1 cellular context compared by ENCODE assay signal in the genomic region with DNA sequence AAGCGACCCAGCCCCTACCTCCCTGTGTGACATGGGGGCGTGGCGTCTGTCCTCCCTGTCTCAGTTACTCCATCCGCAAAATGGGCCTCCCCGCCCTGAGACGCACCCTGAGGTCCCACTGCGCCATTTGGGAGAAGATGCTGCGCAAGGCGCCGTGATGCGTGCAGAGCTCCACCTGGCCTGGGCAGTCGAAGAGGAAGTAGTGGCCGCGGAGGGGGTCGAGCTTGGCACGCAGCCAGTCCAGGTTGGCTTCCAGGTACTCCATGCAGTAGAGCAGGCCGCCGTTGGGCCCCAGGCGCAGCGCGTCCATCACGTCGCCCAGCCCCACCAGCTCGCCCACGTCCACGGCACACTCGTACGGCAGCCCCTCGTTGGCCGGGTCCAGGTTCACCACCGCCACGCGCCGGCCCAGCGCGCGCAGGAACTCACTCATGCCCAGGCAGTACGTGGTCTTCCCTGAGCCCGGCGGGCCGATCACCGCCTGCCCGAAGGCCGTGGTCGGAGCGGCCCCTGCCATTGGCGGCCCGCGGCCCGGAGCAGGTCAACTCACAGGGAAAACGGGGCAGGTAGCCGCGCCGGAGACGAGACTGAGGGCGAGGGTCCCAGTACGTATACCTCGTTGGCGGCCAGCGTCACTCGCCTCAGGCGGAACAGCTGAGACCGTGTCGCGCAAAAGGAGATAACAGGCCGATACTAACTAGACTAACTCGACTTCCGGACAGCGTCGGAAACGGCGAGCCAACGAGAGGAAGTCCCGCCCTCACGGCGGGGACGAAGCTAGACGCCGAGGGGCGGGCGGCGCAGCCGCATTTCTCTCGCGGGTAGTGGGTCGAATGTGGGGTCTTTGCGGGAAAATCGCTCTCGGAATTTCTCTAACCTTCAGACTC.
TF ChIP-seq lines count a peak whose summit lies in the region.

TSS of gene GPN2 (minus strand) at position 704 of the 887 bp plus-strand sequence. CDS start at position 517, 187 bp downstream.

TF ChIP-seq in K562, 482 proteins besides CTCF, POLR2A, EP300 and RAD21 (continued from another document and continues in another):
- peak; percentile 97 for TF ChIP-seq ARID4B (CRISPR knock-in tag; IDR thresholded peaks at IDR 0.05)
- TF ChIP-seq SRSF9 (IDR thresholded peaks at IDR 0.05; ENCODE audit: borderline replicate concordance, low read depth, low read length): no peak
- no peak for TF ChIP-seq CREB5 (CRISPR knock-in tag; IDR thresholded peaks at IDR 0.05)
- TF ChIP-seq ZBTB49 (CRISPR knock-in tag; IDR thresholded peaks at IDR 0.05; ENCODE audit: borderline replicate concordance): peak; percentile 66; the same call in 1 of the 2 replicates
- peak; percentile 31 for TF ChIP-seq RBM25 (IDR thresholded peaks at IDR 0.05; ENCODE audit: low read depth, low read length, severe bottlenecking)
- no peak for TF ChIP-seq RBM15 (IDR thresholded peaks at IDR 0.05; ENCODE audit: insufficient read depth, low read length)
- no peak for TF ChIP-seq RBM34 (IDR thresholded peaks at IDR 0.05; ENCODE audit: borderline replicate concordance, insufficient read depth, low read length)
- TF ChIP-seq OTX1 (CRISPR knock-in tag; IDR thresholded peaks at IDR 0.05): no peak
- TF ChIP-seq SMAD3 (CRISPR knock-in tag; conservative IDR thresholded peaks at IDR 0.05): no peak
- no peak for TF ChIP-seq ZNF766 (CRISPR knock-in tag; conservative IDR thresholded peaks at IDR 0.05)
- peak; percentile 41; the same call in 1 of the 2 replicates for TF ChIP-seq NCOR1 (IDR thresholded peaks at IDR 0.05)
- TF ChIP-seq BRF1 (IDR thresholded peaks at IDR 0.05; ENCODE audit: borderline replicate concordance, extremely low read depth, insufficient read length): no peak
- no peak for TF ChIP-seq NFATC3 (IDR thresholded peaks at IDR 0.05)
- TF ChIP-seq ZNF668 (CRISPR knock-in tag; IDR thresholded peaks at IDR 0.05): no peak
- TF ChIP-seq ZNF197 (CRISPR knock-in tag; IDR thresholded peaks at IDR 0.05; ENCODE audit: low read depth): no peak
- TF ChIP-seq RBM14 (IDR thresholded peaks at IDR 0.05; ENCODE audit: borderline replicate concordance, insufficient read depth, low read depth, low read length): no peak
- TF ChIP-seq CCNT2 (IDR thresholded peaks at IDR 0.05; ENCODE audit: borderline replicate concordance, extremely low read depth, insufficient read length, low read depth, low read length): peak; percentile 50
- TF ChIP-seq ZNF778 (CRISPR knock-in tag; IDR thresholded peaks at IDR 0.05): no peak
- no peak for TF ChIP-seq ZNF174 (CRISPR knock-in tag; IDR thresholded peaks at IDR 0.05)
- no peak; the same call in 1 of the 2 replicates for TF ChIP-seq ERF (CRISPR knock-in tag; IDR thresholded peaks at IDR 0.05)
- no peak; the same call in 1 of the 2 replicates for TF ChIP-seq DIDO1 (tag; IDR thresholded peaks at IDR 0.05; ENCODE audit: low read depth)
- TF ChIP-seq NR2F6 (CRISPR knock-in tag; IDR thresholded peaks at IDR 0.05): no peak
- no peak for TF ChIP-seq NCOA6 (IDR thresholded peaks at IDR 0.05)
- TF ChIP-seq PBX2 (CRISPR knock-in tag; IDR thresholded peaks at IDR 0.05; ENCODE audit: low read depth): 0 out of 2 replicates have a peak, but pooled peaks have one; percentile 2
- TF ChIP-seq PBX2 (tag; conservative IDR thresholded peaks at IDR 0.05; ENCODE audit: low read depth): no peak
- no peak for TF ChIP-seq RNF219 (CRISPR knock-in tag; IDR thresholded peaks at IDR 0.05)
- peak; percentile 84; the same call in 1 of the 2 replicates for TF ChIP-seq ZBTB43 (CRISPR knock-in tag; IDR thresholded peaks at IDR 0.05)
- peak; percentile 73; the same call in 1 of the 2 replicates for TF ChIP-seq ZFPM2 (CRISPR knock-in tag; IDR thresholded peaks at IDR 0.05)
- no peak for TF ChIP-seq ZNF79 (CRISPR knock-in tag; IDR thresholded peaks at IDR 0.05; ENCODE audit: low read depth)
- TF ChIP-seq, protein P1, sequence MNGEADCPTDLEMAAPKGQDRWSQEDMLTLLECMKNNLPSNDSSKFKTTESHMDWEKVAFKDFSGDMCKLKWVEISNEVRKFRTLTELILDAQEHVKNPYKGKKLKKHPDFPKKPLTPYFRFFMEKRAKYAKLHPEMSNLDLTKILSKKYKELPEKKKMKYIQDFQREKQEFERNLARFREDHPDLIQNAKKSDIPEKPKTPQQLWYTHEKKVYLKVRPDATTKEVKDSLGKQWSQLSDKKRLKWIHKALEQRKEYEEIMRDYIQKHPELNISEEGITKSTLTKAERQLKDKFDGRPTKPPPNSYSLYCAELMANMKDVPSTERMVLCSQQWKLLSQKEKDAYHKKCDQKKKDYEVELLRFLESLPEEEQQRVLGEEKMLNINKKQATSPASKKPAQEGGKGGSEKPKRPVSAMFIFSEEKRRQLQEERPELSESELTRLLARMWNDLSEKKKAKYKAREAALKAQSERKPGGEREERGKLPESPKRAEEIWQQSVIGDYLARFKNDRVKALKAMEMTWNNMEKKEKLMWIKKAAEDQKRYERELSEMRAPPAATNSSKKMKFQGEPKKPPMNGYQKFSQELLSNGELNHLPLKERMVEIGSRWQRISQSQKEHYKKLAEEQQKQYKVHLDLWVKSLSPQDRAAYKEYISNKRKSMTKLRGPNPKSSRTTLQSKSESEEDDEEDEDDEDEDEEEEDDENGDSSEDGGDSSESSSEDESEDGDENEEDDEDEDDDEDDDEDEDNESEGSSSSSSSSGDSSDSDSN (IDR thresholded peaks at IDR 0.05; ENCODE audit: borderline replicate concordance in 1 of 2, low read depth in 2 of 2, low read length in 2 of 2): peak; percentile 27 to 41; a peak in 2 of 4 replicates
- no peak for TF ChIP-seq TRIM25 (IDR thresholded peaks at IDR 0.05; ENCODE audit: borderline replicate concordance)
- no peak for TF ChIP-seq DMBX1 (CRISPR knock-in tag; IDR thresholded peaks at IDR 0.05; ENCODE audit: borderline replicate concordance)
